ENCODE assay signal across 8 cellular contexts in genomic region chr19:45817010-45817724, GRCh38. TPM values are rescaled to one million over a fixed set of nuclear protein-coding genes. Genes with fewer than 3 reads are reported as not detected.
DNase-seq lines count a peak whose midpoint lies in the region; ATAC-seq and TF ChIP-seq lines count a peak whose summit lies in the region.

No MANE protein-coding gene starts in this region.

- DNase-seq in CD8-positive, alpha-beta memory T cell = peak; percentile 89 to 96 (median 92)
- DNase-seq in HS-5 (ENCODE audit: low read depth) (peak; percentile 52), NOMO-1 (lab: John Stamatoyannopoulos, UW; ENCODE audit: unreplicated experiment in 2 of 2) (peak; percentile 91 to 93), endodermal cell (peak; percentile 100), mesendoderm (peak; percentile 98)
- peak; percentile 99 for DNase-seq in activated CD8-positive, alpha-beta memory T cell treated with anti-CD3 and anti-CD28 coated beads for 24 hours
- peak; percentile 91 to 96 for DNase-seq in stimulated activated CD8-positive, alpha-beta memory T cell treated with anti-CD3 and anti-CD28 coated beads, Interleukin-2, amount 100 ng/mL, for 48 hours (ENCODE audit: low read depth in 2 of 2)

- CTCF ChIA-PET in CD8-positive, alpha-beta memory T cell (lab: Charles Lee) = interaction anchor here (0.6 to 2.0 kb wide), 22 partner anchors 9 to 447 kb away, joined by 3 to 19 read pairs (median 4); partner anchors contain the start of genes DMWD, FBXO46 and SIX5

- H3K36me3 ChIP-seq in CD8-positive, alpha-beta memory T cell (ENCODE audit: insufficient read depth, low read length) = no peaks in the 10 kb centered on the region
- H3K36me3 ChIP-seq in endodermal cell (ENCODE audit: control insufficient read depth, insufficient read depth, low read length) = peaks cover 21% of the 10 kb centered on the region
- H3K36me3 ChIP-seq in mesendoderm (ENCODE audit: control insufficient read depth, insufficient read depth, low read length) = peaks cover 3% of the 10 kb centered on the region

- TF ChIP-seq CTCF in endodermal cell (conservative IDR thresholded peaks at IDR 0.05) = peak; percentile 94

- peaks cover 0 to 22% (median 2%) of the 10 kb centered on the region in 3 donors for H3K36me3 Mint-ChIP-seq in CD8-positive, alpha-beta memory T cell
- peaks cover 20% of the 10 kb centered on the region for H3K36me3 Mint-ChIP-seq in endodermal cell (ENCODE audit: low read depth)

- peak overlapping the region; percentile 96 for H3K56ac ChIP-seq in mesendoderm (ENCODE audit: low read length)

- peaks cover 0 to 2% of the 10 kb centered on the region in 2 donors for H3K27me3 Mint-ChIP-seq in CD8-positive, alpha-beta memory T cell
- no peaks in the 10 kb centered on the region for H3K27me3 Mint-ChIP-seq in endodermal cell (ENCODE audit: insufficient read depth)

- H3K4me3 Mint-ChIP-seq in CD8-positive, alpha-beta memory T cell = peak overlapping the region in 2 of 7 donors; percentile 3 to 12
- peak overlapping the region; percentile 81 for H3K4me3 Mint-ChIP-seq in endodermal cell

- peak overlapping the region; percentile 60 for H3K18ac ChIP-seq in mesendoderm (ENCODE audit: low read length)

- peak overlapping the region; percentile 43 for H2AK5ac ChIP-seq in mesendoderm (ENCODE audit: low read length)

- POLR2A ChIA-PET in CD8-positive, alpha-beta memory T cell (lab: Charles Lee) = no interaction called here

- no peak overlapping the region for H3K23ac ChIP-seq in mesendoderm (ENCODE audit: low read length)

- no peak overlapping the region for H2BK15ac ChIP-seq in mesendoderm (replicated peaks; ENCODE audit: low read depth)

- H3K9ac ChIP-seq in endodermal cell (ENCODE audit: extremely low read depth, low read length, poor library complexity, severe bottlenecking) (peak overlapping the region; percentile 64), mesendoderm (ENCODE audit: low read length) (peak overlapping the region; percentile 97)

- peak overlapping the region; percentile 91 for H2BK5ac ChIP-seq in mesendoderm (ENCODE audit: low read length)

- no peaks in the 10 kb centered on the region for H3K27me3 ChIP-seq in CD8-positive, alpha-beta memory T cell (ENCODE audit: insufficient read depth, low read length, poor library complexity, severe bottlenecking)
- no peaks in the 10 kb centered on the region for H3K27me3 ChIP-seq in endodermal cell (ENCODE audit: control insufficient read depth, insufficient read depth, low read length, poor library complexity, severe bottlenecking)
- H3K27me3 ChIP-seq in mesendoderm (ENCODE audit: insufficient read depth, low read length, poor library complexity) = no peaks in the 10 kb centered on the region

- no peak overlapping the region for H2BK120ac ChIP-seq in mesendoderm (ENCODE audit: low read depth, low read length)

- peak overlapping the region in 6 of 8 donors; percentile 21 to 81 (median 44) for H3K27ac Mint-ChIP-seq in CD8-positive, alpha-beta memory T cell
- H3K27ac Mint-ChIP-seq in endodermal cell = peak overlapping the region; percentile 95

- H3K4ac ChIP-seq in mesendoderm (ENCODE audit: low read depth, low read length) = peak overlapping the region; percentile 82

- H3K4me3 ChIP-seq in CD8-positive, alpha-beta memory T cell (ENCODE audit: low read length) = no peak overlapping the region
- H3K4me3 ChIP-seq in endodermal cell (ENCODE audit: low read length) (peak overlapping the region; percentile 84), mesendoderm (ENCODE audit: low read length) (no peak overlapping the region)

- peaks cover 3 to 5% (median 3%) of the 10 kb centered on the region in 3 donors for H3K4me1 Mint-ChIP-seq in CD8-positive, alpha-beta memory T cell
- H3K4me1 Mint-ChIP-seq in endodermal cell = peaks cover 8% of the 10 kb centered on the region

- H3K27ac ChIP-seq in CD8-positive, alpha-beta memory T cell (ENCODE audit: low read depth, low read length) = peak overlapping the region; percentile 24
- H3K27ac ChIP-seq in endodermal cell (ENCODE audit: low read depth, low read length) = peak overlapping the region; percentile 78
- H3K27ac ChIP-seq in mesendoderm (ENCODE audit: low read depth, low read length) = peak overlapping the region; percentile 81

- H3K9me3 ChIP-seq in CD8-positive, alpha-beta memory T cell (ENCODE audit: low read length) = no peaks in the 10 kb centered on the region
- H3K9me3 ChIP-seq in endodermal cell (ENCODE audit: control insufficient read depth, low read length) = no peaks in the 10 kb centered on the region

- ATAC-seq in GM19455 (IDR thresholded peaks at IDR 0.05; ENCODE audit: unreplicated experiment) = peak; percentile 78

- no peak overlapping the region for H4K8ac ChIP-seq in mesendoderm (ENCODE audit: low read depth, low read length)

- H3K9me3 Mint-ChIP-seq in CD8-positive, alpha-beta memory T cell = no peaks in the 10 kb centered on the region
- no peaks in the 10 kb centered on the region for H3K9me3 Mint-ChIP-seq in endodermal cell

- WGBS in endodermal cell (ENCODE audit: insufficient coverage in 1 of 2, insufficient read length in 1 of 2), 2 experiments = 21 to 50% methylated on average over 9 to 24 of the region's 24 CpGs
- WGBS in mesendoderm (ENCODE audit: extremely low coverage, insufficient coverage, low lambda C conversion rate) = no CpG with 5 or more reads among the region's 24 CpGs

- H3K4me2 ChIP-seq in mesendoderm (ENCODE audit: low read length) = peak overlapping the region; percentile 86

- H3K79me1 ChIP-seq in mesendoderm (ENCODE audit: low read length) = no peaks in the 10 kb centered on the region

- peaks cover 4% of the 10 kb centered on the region for H3K4me1 ChIP-seq in CD8-positive, alpha-beta memory T cell (ENCODE audit: insufficient read depth, low read length)
- H3K4me1 ChIP-seq in endodermal cell (ENCODE audit: control insufficient read depth, insufficient read depth, low read length) (peaks cover 15% of the 10 kb centered on the region), mesendoderm (ENCODE audit: control insufficient read depth, low read depth, low read length) (peaks cover 4% of the 10 kb centered on the region)

- no peak overlapping the region for H4K5ac ChIP-seq in mesendoderm (ENCODE audit: low read length)

- H3K79me2 ChIP-seq in mesendoderm (ENCODE audit: control insufficient read depth, insufficient read depth, low read length) = no peaks in the 10 kb centered on the region

RNA-seq across cellular contexts. Expression of gene RSPH6A, which starts 2.1 kb away (rescaled TPM):
- total RNA-seq in CD8-positive, alpha-beta memory T cell = under 1 TPM; 0.16 to 0.22 TPM
- not detected for polyA plus RNA-seq in CD8-positive, alpha-beta memory T cell
- under 1 TPM; 0.53 TPM for total RNA-seq in endodermal cell
- polyA plus RNA-seq in endodermal cell (2013, experiment 1 of 2) = 0.21 TPM
- polyA plus RNA-seq in endodermal cell (2013, experiment 2 of 2) = 0.17 TPM
- not detected for polyA plus RNA-seq in mesendoderm (2013, experiment 1 of 2)
- polyA plus RNA-seq in mesendoderm (2013, experiment 2 of 2) = not detected

RNA-seq across cellular contexts. Expression of gene DMWD, which starts 24.5 kb away (rescaled TPM):
- 10 to 100 TPM; 57.6 to 62.9 TPM for total RNA-seq in CD8-positive, alpha-beta memory T cell
- polyA plus RNA-seq in CD8-positive, alpha-beta memory T cell = 25.6 TPM
- 10 to 100 TPM; 86.4 to 86.9 TPM for total RNA-seq in endodermal cell
- 61.6 TPM for polyA plus RNA-seq in endodermal cell (2013, experiment 1 of 2)
- polyA plus RNA-seq in endodermal cell (2013, experiment 2 of 2) = 53.9 TPM
- polyA plus RNA-seq in mesendoderm (2013, experiment 1 of 2) = 20.6 TPM
- 20.9 TPM for polyA plus RNA-seq in mesendoderm (2013, experiment 2 of 2)

RNA-seq across cellular contexts. Expression of gene DMPK, which starts 34.9 kb away (rescaled TPM):
- 10 to 100 TPM; 27.1 to 28.2 TPM for total RNA-seq in CD8-positive, alpha-beta memory T cell
- 1.6 TPM for polyA plus RNA-seq in CD8-positive, alpha-beta memory T cell
- 10 to 100 TPM; 58.8 to 75.9 TPM for total RNA-seq in endodermal cell
- 50.5 TPM for polyA plus RNA-seq in endodermal cell (2013, experiment 1 of 2)
- 46.7 TPM for polyA plus RNA-seq in endodermal cell (2013, experiment 2 of 2)
- 10.5 TPM for polyA plus RNA-seq in mesendoderm (2013, experiment 1 of 2)
- 9.3 TPM for polyA plus RNA-seq in mesendoderm (2013, experiment 2 of 2)

RNA-seq across cellular contexts. Expression of gene SYMPK, which starts 45.8 kb away (rescaled TPM):
- 100 to 1,000 TPM; 116 to 119 TPM for total RNA-seq in CD8-positive, alpha-beta memory T cell
- polyA plus RNA-seq in CD8-positive, alpha-beta memory T cell = 17.5 TPM
- 100 to 1,000 TPM; 104 to 119 TPM for total RNA-seq in endodermal cell
- 68.8 TPM for polyA plus RNA-seq in endodermal cell (2013, experiment 1 of 2)
- 64.9 TPM for polyA plus RNA-seq in endodermal cell (2013, experiment 2 of 2)
- polyA plus RNA-seq in mesendoderm (2013, experiment 1 of 2) = 45.8 TPM
- polyA plus RNA-seq in mesendoderm (2013, experiment 2 of 2) = 43.7 TPM

RNA-seq across cellular contexts. Expression of gene FOXA3, which starts 47.0 kb away (rescaled TPM):
- total RNA-seq in CD8-positive, alpha-beta memory T cell = under 1 TPM; 0.59 to 0.62 TPM
- polyA plus RNA-seq in CD8-positive, alpha-beta memory T cell = not detected
- total RNA-seq in endodermal cell = 10 to 100 TPM; 54.2 to 58.1 TPM
- polyA plus RNA-seq in endodermal cell (2013, experiment 1 of 2) = 8.4 TPM
- 8.1 TPM for polyA plus RNA-seq in endodermal cell (2013, experiment 2 of 2)
- polyA plus RNA-seq in mesendoderm (2013, experiment 1 of 2) = 12.9 TPM
- polyA plus RNA-seq in mesendoderm (2013, experiment 2 of 2) = 13.3 TPM

Comparison
In these comparisons a context has a peak if more than half of its experiments do, and no peak if none do; other contexts are left out.
1. H3K27ac ChIP-seq: peak in every context shown above with its lines; median percentile 81 in mesendoderm; 78 in endodermal cell; 24 in CD8-positive, alpha-beta memory T cell.